Comparison of ENCODE assay signal across 8 cellular contexts in the genomic region with DNA sequence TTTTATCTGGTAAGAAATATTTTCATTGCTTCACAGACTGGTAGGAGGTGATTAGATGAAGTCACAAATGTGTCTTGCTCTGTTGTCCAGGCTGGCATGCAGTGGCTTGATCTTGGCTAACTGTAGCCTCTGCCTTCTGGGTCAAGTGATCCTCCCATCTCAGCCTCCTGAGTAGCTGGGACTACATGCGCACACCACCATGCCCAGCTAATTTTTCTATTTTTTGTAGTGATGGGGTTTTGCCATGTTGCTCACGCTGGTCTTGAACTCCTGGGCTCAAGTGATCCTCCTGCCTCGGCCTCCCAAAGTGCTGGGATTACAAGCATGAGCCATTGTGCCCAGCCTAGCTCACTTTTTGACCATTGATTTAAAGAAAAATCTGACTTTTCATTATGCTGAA.
DNase-seq lines count a peak whose midpoint lies in the region; ATAC-seq and TF ChIP-seq lines count a peak whose summit lies in the region.
"Not testable (repeated sequence)": the region's sequence is repeated elsewhere in the genome, so short reads cannot be mapped to it uniquely, and the experiment has no call there.

No MANE protein-coding gene starts in this region.

- not testable (repeated sequence) for H3K27ac Mint-ChIP-seq in activated B cell treated with CpG ODN at 0.5 μM for 24 hours; osteocyte (ENCODE audit: unreplicated experiment); type B pancreatic cell

- not testable (repeated sequence) for H3K36me3 Mint-ChIP-seq in activated B cell treated with CpG ODN at 0.5 μM for 24 hours (ENCODE audit: low read depth); osteocyte (ENCODE audit: unreplicated experiment); type B pancreatic cell

- H3K4me1 ChIP-seq in sigmoid colon: not testable (repeated sequence)

- not testable (repeated sequence) for TF ChIP-seq POLR2A in sigmoid colon (IDR thresholded peaks at IDR 0.05)

- H3K4me3 Mint-ChIP-seq in activated B cell treated with CpG ODN at 0.5 μM for 24 hours; osteocyte (ENCODE audit: unreplicated experiment); type B pancreatic cell: not testable (repeated sequence)

- peaks cover 0 to 19% (median 3%) of the 10 kb centered on the region in 4 donors for H3K9me3 ChIP-seq in sigmoid colon

- not testable (repeated sequence) for H3K27ac ChIP-seq in sigmoid colon

- H3K4me3 ChIP-seq in sigmoid colon: not testable (repeated sequence)

- intact Hi-C loops in activated B cell treated with CpG ODN at 0.5 μM for 24 hours (cut with micrococcal nuclease); cardiac septum (cut with DNase I); sigmoid colon (cut with DNase I): not testable (repeated sequence)

- H3K27me3 Mint-ChIP-seq in activated B cell treated with CpG ODN at 0.5 μM for 24 hours; osteocyte (ENCODE audit: unreplicated experiment); type B pancreatic cell: not testable (repeated sequence)

- TF ChIP-seq EP300 in sigmoid colon (IDR thresholded peaks at IDR 0.05): not testable (repeated sequence)

- DNase-seq in activated B cell treated with CpG ODN at 0.5 μM for 24 hours: peak; percentile 3
- DNase-seq in activated effector memory CD4-positive, alpha-beta T cell treated with anti-CD3 and anti-CD28 coated beads, Interleukin-2, amount 50 U/mL, for 16 hours: peak; percentile 12
- DNase-seq in cardiac septum (ENCODE audit: low spot score): peak; percentile 35
- peak; percentile 85 for DNase-seq in mesenteric fat pad (ENCODE audit: low spot score)
- DNase-seq in osteocyte (ENCODE audit: extremely low spot score, unreplicated experiment): peak; percentile 85
- peak; percentile 2 for DNase-seq in sigmoid colon
- DNase-seq in type B pancreatic cell (ENCODE audit: extremely low spot score, unreplicated experiment): peak; percentile 66
- DNase-seq in ureter (ENCODE audit: low spot score): peak; percentile 15

- ATAC-seq in activated B cell treated with CpG ODN at 0.5 μM for 24 hours (ENCODE audit: low read depth): not testable (repeated sequence)

- 51 to 55% methylated on average over 3 of the region's 3 CpGs for WGBS in sigmoid colon, 2 donors

- H3K4me1 Mint-ChIP-seq in activated B cell treated with CpG ODN at 0.5 μM for 24 hours; osteocyte (ENCODE audit: unreplicated experiment); type B pancreatic cell (ENCODE audit: unreplicated experiment): not testable (repeated sequence)

- TF ChIP-seq CTCF in activated B cell treated with CpG ODN at 0.5 μM for 24 hours (IDR thresholded peaks at IDR 0.05); osteocyte (IDR thresholded peaks at IDR 0.05); sigmoid colon (IDR thresholded peaks at IDR 0.05); type B pancreatic cell (conservative IDR thresholded peaks at IDR 0.05): not testable (repeated sequence)

- CTCF ChIA-PET in activated B cell treated with CpG ODN at 0.5 μM for 24 hours (lab: Charles Lee): not testable (repeated sequence)

- H3K27me3 ChIP-seq in sigmoid colon: not testable (repeated sequence)

- POLR2A ChIA-PET in activated B cell treated with CpG ODN at 0.5 μM for 24 hours (lab: Charles Lee): not testable (repeated sequence)

- not testable (repeated sequence) for H3K36me3 ChIP-seq in sigmoid colon

- H3K9me3 Mint-ChIP-seq in activated B cell treated with CpG ODN at 0.5 μM for 24 hours; osteocyte (ENCODE audit: unreplicated experiment); type B pancreatic cell: not testable (repeated sequence)

Comparison
In these comparisons a context has a peak if more than half of its experiments do, and no peak if none do; other contexts are left out.
1. DNase-seq: peak in every context shown above with its lines; median percentile 85 in mesenteric fat pad; 85 in osteocyte; 66 in type B pancreatic cell; 35 in cardiac septum; 15 in ureter; 12 in activated effector memory CD4-positive, alpha-beta T cell treated with anti-CD3 and anti-CD28 coated beads, Interleukin-2, amount 50 U/mL, for 16 hours; 3 in activated B cell treated with CpG ODN at 0.5 μM for 24 hours; 2 in sigmoid colon.